In the genomic region with DNA sequence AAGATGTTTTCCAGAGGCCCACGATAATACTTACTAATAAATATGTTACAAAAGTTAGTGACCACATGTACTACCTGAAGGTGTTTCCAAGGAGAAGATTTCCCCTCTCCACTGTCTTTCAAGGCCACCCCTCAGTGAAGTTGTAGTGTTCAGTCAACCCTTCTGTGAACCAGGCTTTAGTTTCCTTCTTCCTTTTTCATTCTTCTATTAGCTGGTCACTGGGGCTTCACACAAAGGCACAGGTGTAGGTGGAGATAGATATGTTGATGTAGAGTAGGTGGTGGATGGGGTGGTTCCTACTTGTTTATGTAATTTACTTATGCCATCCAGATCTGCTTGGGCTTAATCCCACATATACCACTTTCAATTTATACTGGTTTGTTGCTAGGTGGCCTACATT, we compare ENCODE assay signal across 18 cellular contexts. TPM values are rescaled to one million over a fixed set of nuclear protein-coding genes. Genes with fewer than 3 reads are reported as not detected.
DNase-seq lines count a peak whose midpoint lies in the region; ATAC-seq, FAIRE-seq and TF ChIP-seq lines count a peak whose summit lies in the region.
"Had no signal": no experiment of that assay in that cellular context is flagged by ENCODE, and none has a peak within 500 bp of the region (broad histone marks: within the 10 kb centered on the region; RNA-seq: fewer than 3 reads in every experiment).

No MANE protein-coding gene starts in this region.

- CTCF ChIA-PET in OCI-LY7 (lab: Charles Lee; ENCODE audit: unreplicated experiment), result interaction anchor here (0.5 kb wide), 1 partner anchor 1844 kb away, joined by 6 read pairs; no protein-coding TSS in a partner anchor

- no peak for TF ChIP-seq CTCF in OCI-LY7 (conservative IDR thresholded peaks at IDR 0.05; ENCODE audit: low read length)

- peak overlapping the region; percentile 79 for H2AFZ ChIP-seq in OCI-LY7 (ENCODE audit: low read length)

- no peaks in the 10 kb centered on the region for H4K20me1 ChIP-seq in OCI-LY7 (ENCODE audit: insufficient read depth, low read length)
- H4K20me1 ChIP-seq: BLaER1 had no signal

- POLR2A ChIA-PET in OCI-LY7 (lab: Charles Lee), result interaction anchor here (0.6 to 2.0 kb wide), 8 partner anchors 8 to 569 kb away, joined by 3 to 7 read pairs (median 3); no protein-coding TSS in a partner anchor

- TF ChIP-seq POLR2A in GM12891 (IDR thresholded peaks at IDR 0.05; ENCODE audit: low read depth, low read length), result no peak

- peaks cover 3% of the 10 kb centered on the region for H3K36me3 Mint-ChIP-seq in memory B cell
- H3K36me3 Mint-ChIP-seq: CD8-positive, alpha-beta memory T cell had no signal

- H3K9me3 Mint-ChIP-seq in memory B cell, result peaks cover 10% of the 10 kb centered on the region

- H3K79me2 ChIP-seq in OCI-LY7 (ENCODE audit: insufficient read depth, low read depth, low read length), result no peaks in the 10 kb centered on the region

- H3K9me3 ChIP-seq in OCI-LY7 (ENCODE audit: low read length), result peaks cover 34% of the 10 kb centered on the region; the same call in 1 of the 2 replicates
- H3K9me3 ChIP-seq: Caco-2 had no signal

- H3K27me3 Mint-ChIP-seq in memory B cell, result no peaks in the 10 kb centered on the region
- H3K27me3 Mint-ChIP-seq: CD8-positive, alpha-beta memory T cell had no signal

- H3K4me1 Mint-ChIP-seq in memory B cell, result peaks cover 8% of the 10 kb centered on the region
- H3K4me1 Mint-ChIP-seq: CD8-positive, alpha-beta memory T cell had no signal

- ATAC-seq in HG02943 (IDR thresholded peaks at IDR 0.05; ENCODE audit: low read depth, unreplicated experiment) (peak; percentile 26), memory B cell (ENCODE audit: low read depth) (no peak), GM18520 (IDR thresholded peaks at IDR 0.05; ENCODE audit: unreplicated experiment) (no peak)
- ATAC-seq: HCT116 had no signal

- BruUV-seq in OCI-LY7 (replicated peaks; lab: Mats Ljungman, UMichigan), result no TSS peak

- H3K4me3 ChIP-seq in OCI-LY7 (ENCODE audit: low read depth, low read length, poor library complexity, severe bottlenecking), result peak overlapping the region; percentile 18
- H3K4me3 ChIP-seq: BLaER1 had no signal

- peak overlapping the region; percentile 66 for H3K27ac ChIP-seq in OCI-LY7 (ENCODE audit: low read depth, low read length, poor library complexity, severe bottlenecking)
- H3K27ac ChIP-seq: BLaER1 had no signal

- intact Hi-C loops in OCI-LY7 (cut with micrococcal nuclease; ENCODE audit: unreplicated experiment), result loop anchor here (1.0 to 10.0 kb wide), 6 partner anchors 53 to 661 kb away; no protein-coding TSS in a partner anchor

- peaks cover 48% of the 10 kb centered on the region for H3K36me3 ChIP-seq in OCI-LY7 (ENCODE audit: insufficient read depth, low read length)
- H3K36me3 ChIP-seq: BLaER1 had no signal

- DNase-seq in GM12891 (ENCODE audit: insufficient read length, low spot score) (no peak), OCI-LY7 (ENCODE audit: low spot score) (peak; percentile 59), memory B cell (ENCODE audit: low spot score in 2 of 2) (no peak), NK-92 (lab: John Stamatoyannopoulos, UW; ENCODE audit: unreplicated experiment) (no peak), RCC 7860 (ENCODE audit: low spot score) (no peak)
- no peak for DNase-seq in activated CD4-positive, alpha-beta T cell treated with anti-CD3 and anti-CD28 coated beads for 48 hours
- DNase-seq: 8988T; AML-193; Caco-2; CD8-positive, alpha-beta memory T cell; DMS53; GF-D8 had no signal

- no peaks in the 10 kb centered on the region for H3K9me2 ChIP-seq in OCI-LY7 (ENCODE audit: insufficient read depth, low read length)

- peak; percentile 84 for FAIRE-seq in GM12891 (lab: Jason Lieb, UNC)
- no peak for FAIRE-seq in RCC 7860 (lab: Jason Lieb, UNC)
- FAIRE-seq: H54 had no signal

- peak overlapping the region; percentile 34 for H3K4me2 ChIP-seq in OCI-LY7 (ENCODE audit: low read length)
- H3K4me2 ChIP-seq: BLaER1 had no signal

- peaks cover 31% of the 10 kb centered on the region for H3K4me1 ChIP-seq in OCI-LY7 (ENCODE audit: insufficient read depth, low read length, poor library complexity, severe bottlenecking)
- H3K4me1 ChIP-seq: BLaER1 had no signal

- H3K4me3 Mint-ChIP-seq in memory B cell, result no peak overlapping the region
- H3K4me3 Mint-ChIP-seq: CD8-positive, alpha-beta memory T cell had no signal

- H3K27ac Mint-ChIP-seq in memory B cell, result peak overlapping the region; percentile 80
- H3K27ac Mint-ChIP-seq: CD8-positive, alpha-beta memory T cell had no signal

TF ChIP-seq in GM12891, 5 proteins besides CTCF, POLR2A, EP300 and RAD21:
- no peak for TF ChIP-seq POU2F2 (IDR thresholded peaks at IDR 0.05; ENCODE audit: low read depth, low read length)
- no peak for TF ChIP-seq POLR2AphosphoS5 (IDR thresholded peaks at IDR 0.05; ENCODE audit: low read depth, low read length)
- TF ChIP-seq SPI1 (IDR thresholded peaks at IDR 0.05; ENCODE audit: low read depth, low read length), result no peak

RNA-seq across cellular contexts. Expression of gene ADAM29, which starts 43.3 kb away (rescaled TPM):
- 0.14 TPM for polyA plus RNA-seq in GM12891 (2012; ENCODE audit: low read depth, missing spikeins)
- total RNA-seq in OCI-LY7 (2014; rRNA removed; shearing (Covaris generic)), result 1.0 and 1.7 TPM in 2 replicates
- total RNA-seq in OCI-LY7 (2022), result 1.1 and 1.2 TPM in 2 replicates
- total RNA-seq: Caco-2; CD8-positive, alpha-beta memory T cell; HT1080 had no signal

RNA-seq across cellular contexts. Expression of gene GLRA3, which starts 45.9 kb away (rescaled TPM):
- polyA plus RNA-seq in GM12891 (2012; ENCODE audit: low read depth, missing spikeins), result not detected
- 0.21 and 0.92 TPM in 2 replicates for total RNA-seq in OCI-LY7 (2014; rRNA removed; shearing (Covaris generic))
- total RNA-seq in OCI-LY7 (2022), result 1.1 and 1.6 TPM in 2 replicates
- total RNA-seq: Caco-2; CD8-positive, alpha-beta memory T cell; HT1080 had no signal
- polyA plus RNA-seq: CD8-positive, alpha-beta memory T cell had no signal
